In the genomic region with DNA sequence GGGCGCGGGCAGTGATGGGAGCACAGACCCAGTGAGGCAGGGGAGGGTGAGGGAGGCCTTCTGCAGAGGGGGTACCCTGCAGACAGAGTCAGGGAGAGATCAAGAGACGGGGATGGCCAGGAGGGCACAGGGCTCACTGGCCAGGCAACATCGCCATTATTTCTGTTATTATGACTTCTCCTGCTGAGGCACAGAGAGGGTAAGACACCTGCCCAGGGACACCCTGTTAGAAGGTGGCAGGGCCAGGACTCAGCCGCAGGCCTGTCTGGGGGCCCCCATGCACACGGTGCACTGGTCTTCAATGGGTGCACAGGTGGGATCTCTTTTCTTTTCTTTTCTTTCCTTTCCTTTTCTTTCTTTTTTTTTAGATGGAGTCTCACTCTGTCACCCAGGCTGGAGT, we compare ENCODE assay signal across 20 cellular contexts. TPM values are rescaled to one million over a fixed set of nuclear protein-coding genes. Genes with fewer than 3 reads are reported as not detected.
"Had no signal": no experiment of that assay in that cellular context is flagged by ENCODE, and none has a peak within 500 bp of the region (broad histone marks: within the 10 kb centered on the region; RNA-seq: fewer than 3 reads in every experiment).

No MANE protein-coding gene starts in this region.

- H3K36me3 Mint-ChIP-seq: activated naive CD8-positive, alpha-beta T cell treated with anti-CD3 and anti-CD28 coated beads, Interleukin-2, amount 10 ng/mL, durations not matched to agents 7 days and 5 days; immature natural killer cell; memory B cell; naive thymus-derived CD4-positive, alpha-beta T cell had no signal

- H3K4me1 Mint-ChIP-seq: immature natural killer cell, memory B cell had no signal

- H3K27me3 ChIP-seq: body of pancreas, esophagus muscularis mucosa, gastroesophageal sphincter, pancreas, uterus had no signal

- H3K4me3 ChIP-seq: body of pancreas, esophagus muscularis mucosa, gastroesophageal sphincter, pancreas, smooth muscle cell, uterus had no signal

- H3K27ac ChIP-seq: body of pancreas, pancreas, VCaP had no signal

- H3K4me3 Mint-ChIP-seq: activated naive CD8-positive, alpha-beta T cell treated with anti-CD3 and anti-CD28 coated beads, Interleukin-2, amount 10 ng/mL, durations not matched to agents 7 days and 5 days; activated T-helper 1 cell treated with anti-CD3 and anti-CD28 coated beads, Interleukin-12 subunit alpha, Interleukin-12 subunit beta, Interleukin-2, Interleukin-4 antibody, amounts not matched to agents 30 ng/mL and 10 ng/mL and 1 ng/mL, durations not matched to agents 14 hours and 24 hours and 36 hours; immature natural killer cell; memory B cell; naive thymus-derived CD4-positive, alpha-beta T cell; stimulated activated effector memory CD8-positive, alpha-beta T cell treated with anti-CD3 and anti-CD28 coated beads, Interleukin-12 subunit alpha, Interleukin-12 subunit beta, amount 100 ng/mL, for 72 hours had no signal

- H3K27ac Mint-ChIP-seq: activated naive CD8-positive, alpha-beta T cell treated with anti-CD3 and anti-CD28 coated beads, Interleukin-2, amount 10 ng/mL, durations not matched to agents 7 days and 5 days; activated T-helper 1 cell treated with anti-CD3 and anti-CD28 coated beads, Interleukin-12 subunit alpha, Interleukin-12 subunit beta, Interleukin-2, Interleukin-4 antibody, amounts not matched to agents 30 ng/mL and 10 ng/mL and 1 ng/mL, durations not matched to agents 14 hours and 24 hours and 36 hours; immature natural killer cell; memory B cell; naive thymus-derived CD4-positive, alpha-beta T cell; stimulated activated effector memory CD8-positive, alpha-beta T cell treated with anti-CD3 and anti-CD28 coated beads, Interleukin-12 subunit alpha, Interleukin-12 subunit beta, amount 100 ng/mL, for 72 hours had no signal

- H3K27me3 Mint-ChIP-seq: activated naive CD8-positive, alpha-beta T cell treated with anti-CD3 and anti-CD28 coated beads, Interleukin-2, amount 10 ng/mL, durations not matched to agents 7 days and 5 days had no signal

- ATAC-seq: stimulated activated effector memory CD8-positive, alpha-beta T cell treated with anti-CD3 and anti-CD28 coated beads, Interleukin-12 subunit alpha, Interleukin-12 subunit beta, amount 100 ng/mL, for 72 hours had no signal

- DNase-seq: activated CD4-positive, alpha-beta T cell treated with anti-CD3 and anti-CD28 coated beads, Interleukin-2, amount 50 U/mL, for 4 hours; activated naive CD8-positive, alpha-beta T cell treated with anti-CD3 and anti-CD28 coated beads, Interleukin-2, amount 10 ng/mL, durations not matched to agents 7 days and 5 days; body of pancreas; central memory CD4-positive, alpha-beta T cell; cortex of kidney; effector CD8-positive, alpha-beta T cell; immature natural killer cell; naive thymus-derived CD4-positive, alpha-beta T cell; pancreas; stimulated activated CD4-positive, alpha-beta T cell treated with anti-CD3 and anti-CD28 coated beads, Interleukin-4, amount 100 ng/mL, for 1 hour; T-helper 2 cell; uterus had no signal

- H3K36me3 ChIP-seq: esophagus muscularis mucosa, gastroesophageal sphincter, pancreas, uterus had no signal

- H3K9me3 Mint-ChIP-seq: activated naive CD8-positive, alpha-beta T cell treated with anti-CD3 and anti-CD28 coated beads, Interleukin-2, amount 10 ng/mL, durations not matched to agents 7 days and 5 days; activated T-helper 1 cell treated with anti-CD3 and anti-CD28 coated beads, Interleukin-12 subunit alpha, Interleukin-12 subunit beta, Interleukin-2, Interleukin-4 antibody, amounts not matched to agents 30 ng/mL and 10 ng/mL and 1 ng/mL, durations not matched to agents 14 hours and 24 hours and 36 hours; immature natural killer cell; memory B cell; naive thymus-derived CD4-positive, alpha-beta T cell; stimulated activated effector memory CD8-positive, alpha-beta T cell treated with anti-CD3 and anti-CD28 coated beads, Interleukin-12 subunit alpha, Interleukin-12 subunit beta, amount 100 ng/mL, for 72 hours had no signal

RNA-seq across cellular contexts. Expression of gene S100P, which starts 38.1 kb away (rescaled TPM):
- total RNA-seq: endothelial cell of umbilical vein had no signal
